Comparison of ENCODE assay signal across 8 cellular contexts in genomic region chr14:91303091-91303923, GRCh38. TPM values are rescaled to one million over a fixed set of nuclear protein-coding genes. Genes with fewer than 3 reads are reported as not detected.
DNase-seq lines count a peak whose midpoint lies in the region; ATAC-seq and TF ChIP-seq lines count a peak whose summit lies in the region.

No MANE protein-coding gene starts in this region.

- H3F3A ChIP-seq in SK-N-SH (replicated peaks; ENCODE audit: insufficient read depth) = no peaks in the 10 kb centered on the region

- H3K27ac ChIP-seq in DND-41 (ENCODE audit: low read length) = no peak overlapping the region
- H3K27ac ChIP-seq in HCT116 (ENCODE audit: low read depth, low read length) = no peak overlapping the region; the same call in 1 of the 2 replicates
- H3K27ac ChIP-seq in SK-N-SH (ENCODE audit: low read depth in 2 of 2, low read length in 1 of 2) = no peak overlapping the region

- H3K4me1 ChIP-seq in DND-41 (ENCODE audit: insufficient read depth, low read length) (no peaks in the 10 kb centered on the region), HCT116 (ENCODE audit: control insufficient read depth in 1 of 2, insufficient read depth in 2 of 2, low read length in 2 of 2) (no peaks in the 10 kb centered on the region), SK-N-SH (ENCODE audit: control insufficient read depth in 1 of 2, insufficient read depth in 2 of 2, low read depth in 1 of 2, low read length in 1 of 2) (no peaks in the 10 kb centered on the region)

- 94% methylated on average over 23 of the region's 23 CpGs for WGBS in SK-N-SH (ENCODE audit: low lambda C conversion rate)

- peaks cover 41% of the 10 kb centered on the region for H3K4me1 Mint-ChIP-seq in central memory CD8-positive, alpha-beta T cell
- H3K4me1 Mint-ChIP-seq in chondrocyte (ENCODE audit: low read depth) = no peaks in the 10 kb centered on the region

- no peak overlapping the region for H3K4me3 ChIP-seq in DND-41 (ENCODE audit: low read depth in 1 of 2, low read length in 2 of 2)
- no peak overlapping the region for H3K4me3 ChIP-seq in HCT116 (replicated peaks in 1 of 2; ENCODE audit: low read depth in 1 of 2, low read length in 2 of 2)
- no peak overlapping the region for H3K4me3 ChIP-seq in SK-N-SH (ENCODE audit: low read depth in 2 of 2, low read length in 1 of 2)

- H3K4me2 ChIP-seq in DND-41 (ENCODE audit: insufficient read depth, low read length) = no peak overlapping the region
- no peak overlapping the region for H3K4me2 ChIP-seq in HCT116 (ENCODE audit: low read length)
- no peak overlapping the region for H3K4me2 ChIP-seq in SK-N-SH

- CTCF ChIA-PET in HCT116 (lab: Charles Lee) (no interaction called here), SK-N-SH (lab: Yijun Ruan, JAX) (interaction anchor here (0.6 kb wide), 1 partner anchor 400 kb away, joined by 3 read pairs; no protein-coding TSS in a partner anchor)

- no peak for TF ChIP-seq POLR2A in HCT116 (IDR thresholded peaks at IDR 0.05; ENCODE audit: borderline replicate concordance, extremely low read depth, insufficient read depth, insufficient read length)

- H3K27me3 ChIP-seq in DND-41 (ENCODE audit: insufficient read depth, low read length, poor library complexity) = no peaks in the 10 kb centered on the region
- H3K27me3 ChIP-seq in HCT116 (ENCODE audit: insufficient read depth, low read length) = no peaks in the 10 kb centered on the region
- no peaks in the 10 kb centered on the region for H3K27me3 ChIP-seq in SK-N-SH (ENCODE audit: insufficient read depth)

- TF ChIP-seq CTCF in DND-41 (IDR thresholded peaks at IDR 0.05; ENCODE audit: borderline replicate concordance, extremely low read depth, low read length, poor library complexity, severe bottlenecking) (no peak), HCT116 (IDR thresholded peaks at IDR 0.05 in 2 of 3, conservative IDR thresholded peaks at IDR 0.05 in 1 of 3; ENCODE audit: borderline replicate concordance in 1 of 3, insufficient read depth in 1 of 3, low read depth in 2 of 3, low read length in 2 of 3) (no peak), SK-N-SH (IDR thresholded peaks at IDR 0.05) (no peak), omental fat pad (IDR thresholded peaks at IDR 0.05) (no peak), chondrocyte (IDR thresholded peaks at IDR 0.05) (no peak)

- peaks cover 91% of the 10 kb centered on the region for H3K36me3 Mint-ChIP-seq in central memory CD8-positive, alpha-beta T cell (ENCODE audit: insufficient read depth)
- H3K36me3 Mint-ChIP-seq in chondrocyte (ENCODE audit: low read depth) = no peaks in the 10 kb centered on the region

- RAD21 ChIA-PET in HCT116 (lab: Charles Lee; ENCODE audit: low non-redundant PET in 1 of 2, low total read pairs in 2 of 2, uncharacterized antibody in 2 of 2, unreplicated experiment in 2 of 2) = no interaction called here

- peaks cover 96% of the 10 kb centered on the region for H3K36me3 ChIP-seq in DND-41 (ENCODE audit: insufficient read depth, low read length)
- peaks cover 2 to 9% of the 10 kb centered on the region in 2 experiments; a peak in 3 of 4 replicates for H3K36me3 ChIP-seq in HCT116 (ENCODE audit: control insufficient read depth in 1 of 2, insufficient read depth in 2 of 2, low read length in 2 of 2)
- H3K36me3 ChIP-seq in SK-N-SH (replicated peaks in 1 of 2; ENCODE audit: control insufficient read depth in 1 of 2, insufficient read depth in 2 of 2, low read length in 1 of 2) = no peaks in the 10 kb centered on the region

- H3K27me3 Mint-ChIP-seq in central memory CD8-positive, alpha-beta T cell = no peaks in the 10 kb centered on the region
- H3K27me3 Mint-ChIP-seq in chondrocyte (ENCODE audit: low read depth) = peaks cover 2% of the 10 kb centered on the region

- peaks cover 17% of the 10 kb centered on the region for H4K20me1 ChIP-seq in DND-41 (ENCODE audit: insufficient read depth, low read length)
- H4K20me1 ChIP-seq in HCT116 (ENCODE audit: insufficient read depth) = no peaks in the 10 kb centered on the region
- H4K20me1 ChIP-seq in SK-N-SH (ENCODE audit: insufficient read depth) = no peaks in the 10 kb centered on the region

- no peak overlapping the region for H2AFZ ChIP-seq in DND-41 (ENCODE audit: low read depth, low read length)
- no peak overlapping the region for H2AFZ ChIP-seq in HCT116 (ENCODE audit: low read depth, low read length, poor library complexity, severe bottlenecking)
- no peak overlapping the region for H2AFZ ChIP-seq in SK-N-SH (ENCODE audit: low read depth)

- POLR2A ChIA-PET in HCT116 (lab: Charles Lee) = interaction anchor here (0.6 kb wide), 1 partner anchor 50 kb away, joined by 6 read pairs; no protein-coding TSS in a partner anchor
- POLR2A ChIA-PET in SK-N-SH (lab: Yijun Ruan, JAX) = no interaction called here

- intact Hi-C loops in HCT116 (cut with micrococcal nuclease) = no loop called here
- intact Hi-C loops in posterior vena cava (cut with DNase I) = no loop called here

- BruUV-seq in HCT116 (replicated peaks; lab: Mats Ljungman, UMichigan) = no TSS peak

- H3K9me3 ChIP-seq in DND-41 (ENCODE audit: insufficient read depth, low read length, severe bottlenecking) (no peaks in the 10 kb centered on the region), HCT116 (ENCODE audit: control insufficient read depth in 1 of 2, insufficient read depth in 1 of 2, low read depth in 1 of 2, low read length in 2 of 2) (no peaks in the 10 kb centered on the region), SK-N-SH (no peaks in the 10 kb centered on the region)

- TF ChIP-seq RAD21 in HCT116 (IDR thresholded peaks at IDR 0.05; ENCODE audit: low read depth) (no peak), SK-N-SH (IDR thresholded peaks at IDR 0.05; ENCODE audit: low read length) (no peak)

- TF ChIP-seq EP300 in SK-N-SH (IDR thresholded peaks at IDR 0.05; ENCODE audit: borderline replicate concordance in 1 of 2, low read depth in 1 of 2, low read length in 1 of 2) = no peak

- peak overlapping the region; percentile 78 for H3K27ac Mint-ChIP-seq in central memory CD8-positive, alpha-beta T cell (ENCODE audit: low read depth)
- no peak overlapping the region for H3K27ac Mint-ChIP-seq in chondrocyte (ENCODE audit: unreplicated experiment)

- no peak overlapping the region for H3K4me3 Mint-ChIP-seq in central memory CD8-positive, alpha-beta T cell
- no peak overlapping the region for H3K4me3 Mint-ChIP-seq in chondrocyte (ENCODE audit: unreplicated experiment)

- ATAC-seq in DND-41 (ENCODE audit: insufficient read depth, low read depth) (peak; percentile 93), HCT116 (peak; percentile 99), omental fat pad (ENCODE audit: low FRiP score) (peak; percentile 47), HG02588 (IDR thresholded peaks at IDR 0.05; ENCODE audit: unreplicated experiment) (no peak)
- ATAC-seq in central memory CD8-positive, alpha-beta T cell (replicated peaks; ENCODE audit: extremely low read depth, poor library complexity, severe bottlenecking) = peak; percentile 46

- H3K79me2 ChIP-seq in DND-41 (ENCODE audit: insufficient read depth, low read length) (no peaks in the 10 kb centered on the region), HCT116 (ENCODE audit: insufficient read depth, low read length) (no peaks in the 10 kb centered on the region), SK-N-SH (ENCODE audit: insufficient read depth) (no peaks in the 10 kb centered on the region)

- H3K9ac ChIP-seq in DND-41 (ENCODE audit: low read depth, low read length) (no peak overlapping the region), HCT116 (ENCODE audit: low read length) (no peak overlapping the region), SK-N-SH (no peak overlapping the region)

- no peaks in the 10 kb centered on the region for H3K9me3 Mint-ChIP-seq in central memory CD8-positive, alpha-beta T cell
- H3K9me3 Mint-ChIP-seq in chondrocyte (ENCODE audit: low read depth) = no peaks in the 10 kb centered on the region

- peak; percentile 84 for DNase-seq in DND-41
- DNase-seq in HCT116 (ENCODE audit: low read depth, low spot score) = peak; percentile 49
- DNase-seq in SK-N-SH = peak; percentile 80
- no peak for DNase-seq in central memory CD8-positive, alpha-beta T cell (ENCODE audit: low spot score in 2 of 2)
- no peak for DNase-seq in omental fat pad (ENCODE audit: low spot score)
- DNase-seq in posterior vena cava (ENCODE audit: low spot score) = no peak
- no peak for DNase-seq in chondrocyte (ENCODE audit: low spot score)

- H3K9me2 ChIP-seq in HCT116 (ENCODE audit: insufficient read depth) (no peaks in the 10 kb centered on the region), SK-N-SH (no peaks in the 10 kb centered on the region)

TF ChIP-seq in SK-N-SH, 30 proteins besides CTCF, POLR2A, EP300 and RAD21:
- no peak for TF ChIP-seq USF2 (IDR thresholded peaks at IDR 0.05; ENCODE audit: borderline replicate concordance, low read depth, low read length)
- TF ChIP-seq FOXM1 (IDR thresholded peaks at IDR 0.05; ENCODE audit: low read depth) = no peak

RNA-seq across cellular contexts. Expression of gene GPR68, which starts 58.8 kb away (rescaled TPM):
- not detected for total RNA-seq in HCT116 (2021; ENCODE audit: unreplicated experiment)
- polyA plus RNA-seq in HCT116 (2012) = 0.72 and 0.75 TPM in 2 replicates
- polyA plus RNA-seq in SK-N-SH (2012; rRNA removed) = 0.18 and 0.62 TPM in 2 replicates
- polyA plus RNA-seq in SK-N-SH (2012; cell fraction: cytosol; rRNA removed) = 0.26 and 0.49 TPM in 2 replicates
- 0.63 and 1.2 TPM in 2 replicates for polyA plus RNA-seq in SK-N-SH (2012; cell fraction: nucleus; rRNA removed)
- total RNA-seq in omental fat pad = under 1 TPM in 3 of 4 donors, not detected in 1; 0.19 to 0.36 (median 0.19) TPM
- total RNA-seq in posterior vena cava = 1 to 10 TPM; 3.2 to 6.4 TPM
- total RNA-seq in chondrocyte = 0.42 to 4.1 TPM (median 0.46 TPM) in 3 replicates

Comparison
In these comparisons a context has a peak if more than half of its experiments do, and no peak if none do; other contexts are left out.
1. DNase-seq: peak in DND-41 (single experiment), HCT116 (single experiment) and SK-N-SH (single experiment); none in central memory CD8-positive, alpha-beta T cell (0 of 2), omental fat pad (single experiment), posterior vena cava (single experiment) and chondrocyte (single experiment).